Comparison of ENCODE assay signal across 24 cellular contexts in the genomic region with DNA sequence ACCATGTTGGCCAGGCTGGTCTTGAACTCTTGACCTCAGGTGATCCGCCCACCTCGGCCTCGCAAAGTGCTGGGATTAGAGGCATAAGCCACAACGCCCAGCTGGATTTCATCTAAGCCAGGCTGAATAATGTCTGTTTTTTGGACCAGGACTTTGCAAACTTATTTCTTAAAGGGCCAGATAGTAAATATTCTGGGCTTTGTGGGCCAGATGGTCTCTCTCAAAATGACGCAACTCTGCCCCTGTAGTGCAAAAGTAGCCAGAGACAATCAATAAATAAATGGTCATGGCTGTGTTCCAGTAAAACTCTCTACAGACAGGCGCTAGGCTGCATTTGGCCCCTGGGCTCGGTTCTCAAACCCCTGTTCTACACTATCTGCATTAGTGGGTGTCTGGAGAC.
"Had no signal": no experiment of that assay in that cellular context is flagged by ENCODE, and none has a peak within 500 bp of the region (broad histone marks: within the 10 kb centered on the region; RNA-seq: fewer than 3 reads in every experiment).

No MANE protein-coding gene starts in this region.

- H3K9me3 Mint-ChIP-seq: activated CD4-positive, alpha-beta memory T cell treated with anti-CD3 and anti-CD28 coated beads, Interleukin-2, amount 10 ng/mL, durations not matched to agents 7 days and 5 days had no signal

- H3K27ac Mint-ChIP-seq: activated CD4-positive, alpha-beta memory T cell treated with anti-CD3 and anti-CD28 coated beads, Interleukin-2, amount 10 ng/mL, durations not matched to agents 7 days and 5 days; activated CD4-positive, alpha-beta T cell treated with anti-CD3 and anti-CD28 coated beads for 36 hours; activated naive CD8-positive, alpha-beta T cell treated with anti-CD3 and anti-CD28 coated beads, Interleukin-2, amount 10 ng/mL, durations not matched to agents 7 days and 5 days had no signal

- H3K4me1 Mint-ChIP-seq: activated CD4-positive, alpha-beta memory T cell treated with anti-CD3 and anti-CD28 coated beads, Interleukin-2, amount 10 ng/mL, durations not matched to agents 7 days and 5 days; activated CD4-positive, alpha-beta T cell treated with anti-CD3 and anti-CD28 coated beads for 36 hours; activated naive CD8-positive, alpha-beta T cell treated with anti-CD3 and anti-CD28 coated beads, Interleukin-2, amount 10 ng/mL, durations not matched to agents 7 days and 5 days had no signal

- H3K36me3 ChIP-seq: adrenal gland, SJCRH30 had no signal

- H3K27ac ChIP-seq: adrenal gland, RWPE1, SJCRH30, VCaP had no signal

- DNase-seq: activated CD4-positive, alpha-beta memory T cell treated with anti-CD3 and anti-CD28 coated beads, Interleukin-2, amount 10 ng/mL, durations not matched to agents 7 days and 5 days; activated CD4-positive, alpha-beta T cell treated with anti-CD3 and anti-CD28 coated beads for 36 hours; activated CD4-positive, alpha-beta T cell treated with anti-CD3 and anti-CD28 coated beads, Interleukin-2, amount 50 U/mL, for 1 hour; activated CD8-positive, alpha-beta memory T cell treated with anti-CD3 and anti-CD28 coated beads, Interleukin-2, amount 50 U/mL, for 48 hours; activated naive CD4-positive, alpha-beta T cell treated with anti-CD3 and anti-CD28 coated beads, Interleukin-2, amount 50 U/mL, for 16 hours; activated naive CD8-positive, alpha-beta T cell treated with anti-CD3 and anti-CD28 coated beads, Interleukin-2, amount 10 ng/mL, durations not matched to agents 7 days and 5 days; activated T-cell treated with anti-CD3 and anti-CD28 coated beads, Interleukin-2, amount 50 U/mL, for 1 hour; adrenal gland; anterior cingulate cortex; cerebellar nuclear complex; Kasumi-1; KBM-7; NCI-H1417; NCI-H1694; NCI-H2029; NCI-H446; NCI-H82; OCI-M1; Right ventricle myocardium superior; SJCRH30; SK-N-SH; T-helper 1 cell had no signal

- H3K4me1 ChIP-seq: adrenal gland, SJCRH30 had no signal

- H3K4me3 ChIP-seq: adrenal gland, SJCRH30 had no signal

- H3K9me3 ChIP-seq: adrenal gland, SJCRH30, SK-N-SH had no signal

- H3K9ac ChIP-seq: SK-N-SH had no signal

- H3K27me3 Mint-ChIP-seq: activated CD4-positive, alpha-beta memory T cell treated with anti-CD3 and anti-CD28 coated beads, Interleukin-2, amount 10 ng/mL, durations not matched to agents 7 days and 5 days; activated naive CD8-positive, alpha-beta T cell treated with anti-CD3 and anti-CD28 coated beads, Interleukin-2, amount 10 ng/mL, durations not matched to agents 7 days and 5 days had no signal

- H3K4me3 Mint-ChIP-seq: activated CD4-positive, alpha-beta memory T cell treated with anti-CD3 and anti-CD28 coated beads, Interleukin-2, amount 10 ng/mL, durations not matched to agents 7 days and 5 days; activated CD4-positive, alpha-beta T cell treated with anti-CD3 and anti-CD28 coated beads for 36 hours; activated naive CD8-positive, alpha-beta T cell treated with anti-CD3 and anti-CD28 coated beads, Interleukin-2, amount 10 ng/mL, durations not matched to agents 7 days and 5 days had no signal

- H3K27me3 ChIP-seq: SJCRH30 had no signal

- H3K36me3 Mint-ChIP-seq: activated naive CD8-positive, alpha-beta T cell treated with anti-CD3 and anti-CD28 coated beads, Interleukin-2, amount 10 ng/mL, durations not matched to agents 7 days and 5 days had no signal
